Comparison of ENCODE assay signal across 21 cellular contexts in genomic region chr15:59819047-59819446, GRCh38.
"Had no signal": no experiment of that assay in that cellular context is flagged by ENCODE, and none has a peak within 500 bp of the region (broad histone marks: within the 10 kb centered on the region; RNA-seq: fewer than 3 reads in every experiment).

No MANE protein-coding gene starts in this region.

- H3K27me3 ChIP-seq: upper lobe of left lung had no signal

- H3K27ac ChIP-seq: brain microvascular endothelial cell, dorsolateral prefrontal cortex, epithelial cell of prostate, foreskin keratinocyte, lower lobe of right lung, thoracic aorta, upper lobe of left lung had no signal

- H3K4me1 Mint-ChIP-seq: natural killer cell had no signal

- FAIRE-seq: colon, islet of Langerhans had no signal

- H3K9me3 ChIP-seq: lower lobe of right lung, thoracic aorta had no signal

- H3K4me3 Mint-ChIP-seq: activated T-cell treated with anti-CD3 and anti-CD28 coated beads, Interleukin-2, amount 50 U/mL, for 72 hours; endodermal cell; natural killer cell; stimulated activated naive B cell treated with anti-CD40 and anti-IgM and Interleukin-4, amounts not matched to agents 10 μg/mL and 1 μg/mL and 100 μg/mL, for 72 hours had no signal

- H3K4me3 ChIP-seq: lower lobe of right lung, thoracic aorta, upper lobe of left lung had no signal

- H3K4me1 ChIP-seq: foreskin keratinocyte, lower lobe of right lung, upper lobe of left lung had no signal

- ATAC-seq: activated T-cell treated with anti-CD3 and anti-CD28 coated beads, Interleukin-2, amount 50 U/mL, for 72 hours; foreskin keratinocyte; left cardiac atrium; lower lobe of right lung; natural killer cell; stimulated activated naive B cell treated with anti-CD40 and anti-IgM and Interleukin-4, amounts not matched to agents 10 μg/mL and 1 μg/mL and 100 μg/mL, for 72 hours had no signal

- H3K9me3 Mint-ChIP-seq: endodermal cell had no signal

- H3K27ac Mint-ChIP-seq: activated T-cell treated with anti-CD3 and anti-CD28 coated beads, Interleukin-2, amount 50 U/mL, for 72 hours; endodermal cell; natural killer cell; stimulated activated naive B cell treated with anti-CD40 and anti-IgM and Interleukin-4, amounts not matched to agents 10 μg/mL and 1 μg/mL and 100 μg/mL, for 72 hours had no signal

- H3K36me3 ChIP-seq: brain microvascular endothelial cell, lower lobe of right lung, thoracic aorta, upper lobe of left lung had no signal

- H3K36me3 Mint-ChIP-seq: stimulated activated naive B cell treated with anti-CD40 and anti-IgM and Interleukin-4, amounts not matched to agents 10 μg/mL and 1 μg/mL and 100 μg/mL, for 72 hours had no signal

- DNase-seq: activated CD4-positive, alpha-beta T cell treated with anti-CD3 and anti-CD28 coated beads, Interleukin-2, amount 50 U/mL, for 1 hour; activated CD4-positive, CD25-positive, alpha-beta regulatory T cell treated with anti-CD3 and anti-CD28 coated beads, Interleukin-2, amount 50 U/mL, for 72 hours; activated effector memory CD4-positive, alpha-beta T cell treated with anti-CD3 and anti-CD28 coated beads, Interleukin-2, amount 50 U/mL, for 16 hours; activated naive CD4-positive, alpha-beta T cell treated with anti-CD3 and anti-CD28 coated beads, Interleukin-2, amount 50 U/mL, for 16 hours; activated T-cell treated with anti-CD3 and anti-CD28 coated beads, Interleukin-2, amount 50 U/mL, for 72 hours; aorta; brain microvascular endothelial cell; central memory CD4-positive, alpha-beta T cell; dorsolateral prefrontal cortex; endodermal cell; foreskin keratinocyte; hippocampal formation; left cardiac atrium; lower lobe of right lung; natural killer cell; stimulated activated naive B cell treated with anti-CD40 and anti-IgM and Interleukin-4, amounts not matched to agents 10 μg/mL and 1 μg/mL and 100 μg/mL, for 72 hours; upper lobe of left lung had no signal
